In the genomic region with DNA sequence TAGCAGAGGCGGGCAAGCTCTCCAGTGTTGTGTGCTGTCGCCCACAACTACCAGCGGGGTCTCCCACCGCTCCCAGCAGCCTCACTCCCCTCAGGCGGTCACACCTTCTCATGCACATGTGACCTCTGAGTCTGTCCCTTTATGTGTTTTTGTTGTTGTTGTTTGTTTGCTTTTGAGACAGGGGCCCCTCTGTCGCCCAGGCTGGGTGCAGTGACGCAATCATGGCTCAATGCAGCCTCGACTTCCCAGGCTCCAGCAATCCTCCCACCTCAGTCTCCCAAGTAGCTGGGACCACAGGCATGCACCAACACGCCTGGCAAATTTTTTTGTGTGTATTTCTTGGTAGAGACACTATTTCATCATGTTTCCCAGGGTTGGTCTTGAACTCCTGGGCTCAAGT, we compare ENCODE assay signal across 8 cellular contexts. TPM values are rescaled to one million over a fixed set of nuclear protein-coding genes. Genes with fewer than 3 reads are reported as not detected.
DNase-seq lines count a peak whose midpoint lies in the region; ATAC-seq lines count a peak whose summit lies in the region.

No MANE protein-coding gene starts in this region.

- POLR2A ChIA-PET in naive thymus-derived CD8-positive, alpha-beta T cell (lab: Charles Lee), result interaction anchor here (2.3 kb wide), 1 partner anchor 118 kb away, joined by 10 read pairs; a partner anchor contains a TSS

- H3K36me3 Mint-ChIP-seq in central memory CD8-positive, alpha-beta T cell (ENCODE audit: insufficient read depth), result peaks cover 24% of the 10 kb centered on the region
- peaks cover 0 to 27% (median 4%) of the 10 kb centered on the region in 3 donors for H3K36me3 Mint-ChIP-seq in naive thymus-derived CD8-positive, alpha-beta T cell

- peak overlapping the region; percentile 99 for H3K4me3 Mint-ChIP-seq in central memory CD8-positive, alpha-beta T cell
- H3K4me3 Mint-ChIP-seq in naive thymus-derived CD8-positive, alpha-beta T cell, result peak overlapping the region; percentile 90 to 99 (median 96)

- H4K20me1 ChIP-seq in BLaER1 treated with 17β-estradiol and CSF1 and Interleukin-3, amounts not matched to agents 10 nM and 100 nM, result peaks cover 11 to 87% (median 50%) of the 10 kb centered on the region in 11 experiments; a peak in 21 of 22 replicates
- peaks cover 12% of the 10 kb centered on the region; the same call in 1 of the 2 replicates for H4K20me1 ChIP-seq in Karpas-422 (ENCODE audit: insufficient read depth, low read depth, low read length)

- H2AFZ ChIP-seq in Karpas-422 (ENCODE audit: low read length), result no peak overlapping the region

- H3K9me2 ChIP-seq in Karpas-422 (replicated peaks; ENCODE audit: insufficient read depth, low read length), result no peaks in the 10 kb centered on the region

- H3K4me3 ChIP-seq in BLaER1 treated with 17β-estradiol and CSF1 and Interleukin-3, amounts not matched to agents 10 nM and 100 nM, result peak overlapping the region; percentile 87 to 99 (median 94)
- peak overlapping the region; percentile 92 for H3K4me3 ChIP-seq in Karpas-422 (ENCODE audit: low read length)

- no peak for DNase-seq in Karpas-422
- DNase-seq in central memory CD8-positive, alpha-beta T cell (ENCODE audit: low spot score in 2 of 2), result no peak
- DNase-seq in naive thymus-derived CD8-positive, alpha-beta T cell, result peak in 1 of 10 donors; percentile 46
- no peak for DNase-seq in NCI-H146 (lab: John Stamatoyannopoulos, UW)

- no peaks in the 10 kb centered on the region for H3K27me3 ChIP-seq in BLaER1 treated with 17β-estradiol and CSF1 and Interleukin-3, amounts not matched to agents 10 nM and 100 nM
- H3K27me3 ChIP-seq in Karpas-422 (ENCODE audit: low read length), result no peaks in the 10 kb centered on the region

- no peaks in the 10 kb centered on the region for H3K9me3 ChIP-seq in BLaER1 treated with 17β-estradiol and CSF1 and Interleukin-3, amounts not matched to agents 10 nM and 100 nM (replicated peaks in 1 of 11)
- no peaks in the 10 kb centered on the region for H3K9me3 ChIP-seq in Karpas-422 (ENCODE audit: low read length)

- H3K9ac ChIP-seq in BLaER1 treated with 17β-estradiol and CSF1 and Interleukin-3, amounts not matched to agents 10 nM and 100 nM, result peak overlapping the region; percentile 89 to 97 (median 93); a peak in 21 of 22 replicates
- H3K9ac ChIP-seq in Karpas-422 (ENCODE audit: low read length), result peak overlapping the region; percentile 96

- H3K4me2 ChIP-seq in BLaER1 treated with 17β-estradiol and CSF1 and Interleukin-3, amounts not matched to agents 10 nM and 100 nM, result peak overlapping the region; percentile 82 to 98 (median 94)
- peak overlapping the region; percentile 90 for H3K4me2 ChIP-seq in Karpas-422 (ENCODE audit: low read depth, low read length, poor library complexity, severe bottlenecking)

- H3K27ac ChIP-seq in BLaER1 treated with 17β-estradiol and CSF1 and Interleukin-3, amounts not matched to agents 10 nM and 100 nM, result peak overlapping the region in 2 of 11 experiments; percentile 80 to 88; a peak in 2 of 22 replicates
- no peak overlapping the region for H3K27ac ChIP-seq in Karpas-422 (ENCODE audit: low read length)

- H3K4me1 ChIP-seq in BLaER1 treated with 17β-estradiol and CSF1 and Interleukin-3, amounts not matched to agents 10 nM and 100 nM, result peaks cover 24 to 59% (median 40%) of the 10 kb centered on the region in 10 experiments
- H3K4me1 ChIP-seq in Karpas-422 (ENCODE audit: low read length), result peaks cover 18% of the 10 kb centered on the region

- H3K27ac Mint-ChIP-seq in central memory CD8-positive, alpha-beta T cell (ENCODE audit: low read depth), result peak overlapping the region; percentile 98
- peak overlapping the region in 7 of 10 donors; percentile 91 to 98 (median 95) for H3K27ac Mint-ChIP-seq in naive thymus-derived CD8-positive, alpha-beta T cell

- H3K36me3 ChIP-seq in BLaER1 treated with 17β-estradiol and CSF1 and Interleukin-3, amounts not matched to agents 10 nM and 100 nM, result peaks cover 24 to 72% (median 50%) of the 10 kb centered on the region in 11 experiments
- peaks cover 7% of the 10 kb centered on the region for H3K36me3 ChIP-seq in Karpas-422 (ENCODE audit: insufficient read depth, low read length)

- peaks cover 68% of the 10 kb centered on the region for H3K79me2 ChIP-seq in Karpas-422 (ENCODE audit: low read length)

- H3K9me3 Mint-ChIP-seq in central memory CD8-positive, alpha-beta T cell, result no peaks in the 10 kb centered on the region
- H3K9me3 Mint-ChIP-seq in naive thymus-derived CD8-positive, alpha-beta T cell, result no peaks in the 10 kb centered on the region

- no peaks in the 10 kb centered on the region for H3K27me3 Mint-ChIP-seq in central memory CD8-positive, alpha-beta T cell
- no peaks in the 10 kb centered on the region for H3K27me3 Mint-ChIP-seq in naive thymus-derived CD8-positive, alpha-beta T cell

- ATAC-seq in central memory CD8-positive, alpha-beta T cell (replicated peaks; ENCODE audit: extremely low read depth, poor library complexity, severe bottlenecking), result no peak
- ATAC-seq in naive thymus-derived CD8-positive, alpha-beta T cell, result no peak
- ATAC-seq in GM18502 (IDR thresholded peaks at IDR 0.05; ENCODE audit: poor library complexity, unreplicated experiment) (no peak), GM19452 (IDR thresholded peaks at IDR 0.05; ENCODE audit: unreplicated experiment) (no peak), HG02852 (IDR thresholded peaks at IDR 0.05; ENCODE audit: unreplicated experiment) (no peak)

- peaks cover 41% of the 10 kb centered on the region for H3K4me1 Mint-ChIP-seq in central memory CD8-positive, alpha-beta T cell
- peaks cover 21 to 52% (median 45%) of the 10 kb centered on the region in 4 donors for H3K4me1 Mint-ChIP-seq in naive thymus-derived CD8-positive, alpha-beta T cell

RNA-seq across cellular contexts. Expression of a gene that starts 1.5 kb away (rescaled TPM):
- total RNA-seq in Karpas-422 (2014; rRNA removed; shearing (Covaris generic); ENCODE audit: low replicate concordance), result 48.7 and 63.6 TPM in 2 replicates
- 10 to 100 TPM; 48.6 to 55.2 TPM for total RNA-seq in naive thymus-derived CD8-positive, alpha-beta T cell
- 10 to 100 TPM; 22.9 to 31.3 (median 28.1) TPM for polyA plus RNA-seq in naive thymus-derived CD8-positive, alpha-beta T cell

RNA-seq across cellular contexts. Expression of a gene that starts 1.6 kb away (rescaled TPM):
- 2.5 and 7.6 TPM in 2 replicates for total RNA-seq in Karpas-422 (2014; rRNA removed; shearing (Covaris generic); ENCODE audit: low replicate concordance)
- 10 to 100 TPM; 11.5 to 13.8 TPM for total RNA-seq in naive thymus-derived CD8-positive, alpha-beta T cell
- 1 to 10 TPM; 2.0 to 3.9 (median 3.2) TPM for polyA plus RNA-seq in naive thymus-derived CD8-positive, alpha-beta T cell

RNA-seq across cellular contexts. Expression of a gene that starts 25.8 kb away (rescaled TPM):
- total RNA-seq in Karpas-422 (2014; rRNA removed; shearing (Covaris generic); ENCODE audit: low replicate concordance), result 653 and 873 TPM in 2 replicates
- total RNA-seq in naive thymus-derived CD8-positive, alpha-beta T cell, result 100 to 1,000 TPM; 150 to 165 TPM
- polyA plus RNA-seq in naive thymus-derived CD8-positive, alpha-beta T cell, result 100 to 1,000 TPM; 421 to 484 (median 453) TPM

RNA-seq across cellular contexts. Expression of a gene that starts 31.4 kb away (rescaled TPM):
- total RNA-seq in Karpas-422 (2014; rRNA removed; shearing (Covaris generic); ENCODE audit: low replicate concordance), result 63.7 and 81.8 TPM in 2 replicates
- 10 to 100 TPM; 61.7 to 74.6 TPM for total RNA-seq in naive thymus-derived CD8-positive, alpha-beta T cell
- polyA plus RNA-seq in naive thymus-derived CD8-positive, alpha-beta T cell, result 100 to 1,000 TPM; 151 to 216 (median 170) TPM

RNA-seq across cellular contexts. Expression of a gene that starts 31.8 kb away (rescaled TPM):
- 14.2 and 43.0 TPM in 2 replicates for total RNA-seq in Karpas-422 (2014; rRNA removed; shearing (Covaris generic); ENCODE audit: low replicate concordance)
- 10 to 100 TPM; 70.2 to 75.1 TPM for total RNA-seq in naive thymus-derived CD8-positive, alpha-beta T cell
- polyA plus RNA-seq in naive thymus-derived CD8-positive, alpha-beta T cell, result 10 to 100 TPM; 24.0 to 35.6 (median 33.4) TPM
